Comparison of ENCODE assay signal across 1 cellular context in the genomic region with DNA sequence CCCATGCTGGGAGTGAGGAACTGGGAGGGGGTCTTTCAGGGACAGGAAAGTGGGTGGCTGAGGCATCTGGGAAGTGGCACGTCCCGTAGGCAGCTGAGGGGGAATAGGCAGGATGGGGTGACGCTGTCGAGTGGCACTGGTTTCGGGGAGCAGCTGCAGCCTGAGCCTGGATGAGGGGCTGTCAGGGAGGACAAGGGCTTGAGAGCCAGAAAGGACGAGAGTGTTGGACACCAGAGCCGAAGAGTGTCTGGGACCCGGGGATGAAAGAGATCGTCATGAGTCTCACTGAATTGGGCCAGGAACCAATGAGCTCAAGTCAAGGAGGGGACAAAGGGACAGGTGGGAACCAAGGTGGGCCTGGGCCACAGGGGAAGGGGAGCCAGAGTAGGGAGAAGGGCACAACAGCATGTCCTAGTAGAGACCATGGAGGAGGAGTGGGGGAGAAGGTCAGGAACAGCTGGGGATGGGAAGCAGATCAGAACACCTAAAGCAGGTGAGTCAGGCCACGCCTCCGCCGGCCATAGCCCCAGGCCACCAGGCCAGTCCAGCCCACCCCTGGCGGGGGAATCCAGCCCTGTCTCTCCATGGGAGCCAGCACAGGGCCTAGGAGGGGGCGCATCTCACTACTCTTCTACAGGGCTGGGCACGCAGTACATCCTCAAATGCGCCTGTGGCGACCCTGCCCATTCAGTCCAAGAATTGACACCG.
TF ChIP-seq lines count a peak whose summit lies in the region.

No MANE protein-coding gene starts in this region.

TF ChIP-seq in WTC11, 78 proteins besides CTCF, POLR2A, EP300 and RAD21:
- no peak for TF ChIP-seq STAT6 (CRISPR knock-in tag; conservative IDR thresholded peaks at IDR 0.05; ENCODE audit: low read depth)
- TF ChIP-seq, protein P1, sequence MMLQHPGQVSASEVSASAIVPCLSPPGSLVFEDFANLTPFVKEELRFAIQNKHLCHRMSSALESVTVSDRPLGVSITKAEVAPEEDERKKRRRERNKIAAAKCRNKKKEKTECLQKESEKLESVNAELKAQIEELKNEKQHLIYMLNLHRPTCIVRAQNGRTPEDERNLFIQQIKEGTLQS (CRISPR knock-in tag; conservative IDR thresholded peaks at IDR 0.05), result no peak
- no peak for TF ChIP-seq CREM (CRISPR knock-in tag; IDR thresholded peaks at IDR 0.05)
- no peak for TF ChIP-seq RORB (CRISPR knock-in tag; IDR thresholded peaks at IDR 0.05)
- TF ChIP-seq, protein P2, sequence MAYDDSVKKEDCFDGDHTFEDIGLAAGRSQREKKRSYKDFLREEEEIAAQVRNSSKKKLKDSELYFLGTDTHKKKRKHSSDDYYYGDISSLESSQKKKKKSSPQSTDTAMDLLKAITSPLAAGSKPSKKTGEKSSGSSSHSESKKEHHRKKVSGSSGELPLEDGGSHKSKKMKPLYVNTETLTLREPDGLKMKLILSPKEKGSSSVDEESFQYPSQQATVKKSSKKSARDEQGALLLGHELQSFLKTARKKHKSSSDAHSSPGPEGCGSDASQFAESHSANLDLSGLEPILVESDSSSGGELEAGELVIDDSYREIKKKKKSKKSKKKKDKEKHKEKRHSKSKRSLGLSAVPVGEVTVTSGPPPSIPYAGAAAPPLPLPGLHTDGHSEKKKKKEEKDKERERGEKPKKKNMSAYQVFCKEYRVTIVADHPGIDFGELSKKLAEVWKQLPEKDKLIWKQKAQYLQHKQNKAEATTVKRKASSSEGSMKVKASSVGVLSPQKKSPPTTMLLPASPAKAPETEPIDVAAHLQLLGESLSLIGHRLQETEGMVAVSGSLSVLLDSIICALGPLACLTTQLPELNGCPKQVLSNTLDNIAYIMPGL (CRISPR knock-in tag; IDR thresholded peaks at IDR 0.05), result no peak
- no peak for TF ChIP-seq ESRRA (CRISPR knock-in tag; IDR thresholded peaks at IDR 0.05; ENCODE audit: borderline replicate concordance)
- TF ChIP-seq, protein P3, sequence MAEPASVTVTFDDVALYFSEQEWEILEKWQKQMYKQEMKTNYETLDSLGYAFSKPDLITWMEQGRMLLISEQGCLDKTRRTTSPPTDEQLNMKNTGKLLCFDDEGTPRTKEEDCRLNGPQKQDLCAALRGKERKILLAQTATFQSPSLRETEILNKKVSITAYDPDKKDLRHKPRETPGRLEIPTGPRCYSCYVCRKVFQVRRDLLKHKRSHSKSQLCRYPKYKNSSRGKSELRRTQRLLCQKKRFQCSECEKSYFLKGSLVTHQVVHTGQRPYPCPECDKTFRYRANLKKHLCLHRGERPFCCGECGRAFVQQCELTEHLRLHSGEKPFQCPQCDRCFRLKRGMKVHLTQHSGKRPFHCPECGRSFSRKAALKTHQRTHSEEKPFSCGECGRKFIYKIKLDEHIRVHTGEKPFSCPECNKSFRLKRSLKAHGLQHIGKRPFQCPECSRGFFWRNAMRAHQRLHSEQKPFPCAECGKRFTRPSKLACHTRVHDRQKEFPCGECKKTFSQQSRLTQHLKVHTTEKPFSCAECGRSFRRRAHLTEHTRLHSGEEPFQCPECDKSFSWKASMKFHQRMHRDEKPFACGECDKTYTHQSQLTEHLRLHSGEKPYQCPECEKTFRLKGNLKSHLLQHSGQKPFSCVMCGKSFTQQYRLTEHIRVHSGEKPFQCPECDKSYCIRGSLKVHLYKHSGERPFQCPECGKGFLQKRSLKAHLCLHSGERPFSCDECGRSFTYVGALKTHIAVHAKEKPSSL (CRISPR knock-in tag; conservative IDR thresholded peaks at IDR 0.05), result no peak
- TF ChIP-seq MAX (CRISPR knock-in tag; IDR thresholded peaks at IDR 0.05), result no peak
- TF ChIP-seq ATF1 (CRISPR knock-in tag; IDR thresholded peaks at IDR 0.05), result no peak
- no peak for TF ChIP-seq JAZF1 (CRISPR knock-in tag; IDR thresholded peaks at IDR 0.05)
- TF ChIP-seq CREB1 (CRISPR knock-in tag; IDR thresholded peaks at IDR 0.05), result no peak
- TF ChIP-seq EMX1 (CRISPR knock-in tag; IDR thresholded peaks at IDR 0.05), result no peak
- no peak for TF ChIP-seq MXD4 (CRISPR knock-in tag; IDR thresholded peaks at IDR 0.05; ENCODE audit: borderline replicate concordance)
